Comparison of ENCODE assay signal across 12 cellular contexts in genomic region chr10:94607111-94607510, GRCh38.
DNase-seq lines count a peak whose midpoint lies in the region; ATAC-seq lines count a peak whose summit lies in the region.
"Had no signal": no experiment of that assay in that cellular context is flagged by ENCODE, and none has a peak within 500 bp of the region (broad histone marks: within the 10 kb centered on the region; RNA-seq: fewer than 3 reads in every experiment).

No MANE protein-coding gene starts in this region.

- DNase-seq in cerebellar nuclear complex (lab: John Stamatoyannopoulos, UW): no peak
- no peak for DNase-seq in AG08395 (ENCODE audit: low spot score)
- no peak for DNase-seq in CD1c-positive myeloid dendritic cell (ENCODE audit: extremely low spot score)
- DNase-seq: activated CD4-positive, alpha-beta T cell treated with anti-CD3 and anti-CD28 coated beads, Interleukin-2, amount 50 U/mL, for 48 hours; erythroblast; Karpas-422; naive thymus-derived CD8-positive, alpha-beta T cell; stimulated activated naive CD4-positive, alpha-beta T cell treated with Interleukin-2 at 50 U/mL for 16 hours had no signal

- ATAC-seq in GM18520 (IDR thresholded peaks at IDR 0.05; ENCODE audit: unreplicated experiment) (peak; percentile 73), GM19452 (IDR thresholded peaks at IDR 0.05; ENCODE audit: unreplicated experiment) (peak; percentile 57), HG02870 (IDR thresholded peaks at IDR 0.05; ENCODE audit: unreplicated experiment) (peak; percentile 91), HG03565 (IDR thresholded peaks at IDR 0.05; ENCODE audit: unreplicated experiment) (peak; percentile 69)
- ATAC-seq: naive thymus-derived CD8-positive, alpha-beta T cell had no signal
